In the genomic region with DNA sequence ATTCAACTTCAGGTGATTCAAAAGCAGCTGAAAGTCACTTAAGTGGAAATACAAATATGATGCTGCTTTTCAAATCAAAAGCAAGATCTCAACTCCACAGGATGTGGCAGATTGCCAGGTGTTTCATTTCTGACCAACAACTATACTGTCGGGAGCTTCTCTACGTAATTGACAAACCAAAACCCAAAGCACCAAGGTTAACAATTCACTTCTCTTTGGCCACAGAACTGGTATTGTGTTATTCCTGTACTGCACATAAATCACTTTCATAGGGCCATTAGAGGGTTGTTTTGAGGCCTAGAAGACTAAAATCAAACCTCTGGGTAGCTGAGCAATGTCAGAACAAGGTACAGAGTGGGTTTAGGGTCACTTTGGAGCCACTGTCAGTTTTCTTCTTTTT, we compare ENCODE assay signal across 8 cellular contexts.
DNase-seq lines count a peak whose midpoint lies in the region; ATAC-seq and TF ChIP-seq lines count a peak whose summit lies in the region.

No MANE protein-coding gene starts in this region.

- H3K79me2 ChIP-seq in trophoblast cell (ENCODE audit: control insufficient read depth, insufficient read depth, low read length, poor library complexity): no peaks in the 10 kb centered on the region

- no peak overlapping the region for H2AFZ ChIP-seq in trophoblast cell (ENCODE audit: insufficient read depth, low read length, poor library complexity)

- H3K27ac Mint-ChIP-seq in activated CD4-positive, alpha-beta T cell treated with anti-CD3 and anti-CD28 coated beads for 36 hours: no peak overlapping the region
- no peak overlapping the region for H3K27ac Mint-ChIP-seq in nephron progenitor cell

- H3K36me3 ChIP-seq in trophoblast cell (ENCODE audit: control insufficient read depth in 1 of 2, insufficient read depth in 2 of 2, low read length in 2 of 2): no peaks in the 10 kb centered on the region

- no CpG with 5 or more reads among the region's 2 CpGs for WGBS in trophoblast cell (ENCODE audit: extremely low coverage, insufficient coverage, insufficient read length)

- no peak overlapping the region for H3K23ac ChIP-seq in trophoblast cell (ENCODE audit: low read length)

- no peak overlapping the region for H2BK120ac ChIP-seq in trophoblast cell (ENCODE audit: insufficient read depth, low read length, poor library complexity)

- peaks cover 2% of the 10 kb centered on the region for H3K79me1 ChIP-seq in trophoblast cell (ENCODE audit: low read length)

- no peak overlapping the region for H4K91ac ChIP-seq in trophoblast cell (ENCODE audit: low read depth, low read length)

- H3K4me3 Mint-ChIP-seq in activated CD4-positive, alpha-beta T cell treated with anti-CD3 and anti-CD28 coated beads for 36 hours: no peak overlapping the region
- no peak overlapping the region for H3K4me3 Mint-ChIP-seq in nephron progenitor cell

- H3K36me3 Mint-ChIP-seq in activated CD4-positive, alpha-beta T cell treated with anti-CD3 and anti-CD28 coated beads for 36 hours (ENCODE audit: low read depth): no peaks in the 10 kb centered on the region
- H3K36me3 Mint-ChIP-seq in nephron progenitor cell (ENCODE audit: low read depth): no peaks in the 10 kb centered on the region

- H4K12ac ChIP-seq in trophoblast cell (ENCODE audit: low read depth, low read length): no peak overlapping the region

- peaks cover 2% of the 10 kb centered on the region for H3K27me3 Mint-ChIP-seq in activated CD4-positive, alpha-beta T cell treated with anti-CD3 and anti-CD28 coated beads for 36 hours
- H3K27me3 Mint-ChIP-seq in nephron progenitor cell (ENCODE audit: low read depth, poor library complexity): no peaks in the 10 kb centered on the region

- peak overlapping the region; percentile 30 for H3K4me2 ChIP-seq in trophoblast cell (ENCODE audit: low read length)

- H3K9ac ChIP-seq in trophoblast cell (ENCODE audit: low read length): no peak overlapping the region

- intact Hi-C loops in activated CD4-positive, alpha-beta T cell treated with anti-CD3 and anti-CD28 coated beads for 36 hours (cut with DNase I, micrococcal nuclease): no loop called here

- H3K9me3 ChIP-seq in trophoblast cell (ENCODE audit: insufficient read depth, low read depth, low read length): no peaks in the 10 kb centered on the region

- POLR2A ChIA-PET in activated CD4-positive, alpha-beta T cell treated with anti-CD3 and anti-CD28 coated beads for 36 hours (lab: Charles Lee): no interaction called here

- no peak overlapping the region for H3K4me3 ChIP-seq in trophoblast cell (ENCODE audit: low read depth, low read length)

- no peak overlapping the region for H3K14ac ChIP-seq in trophoblast cell (ENCODE audit: low read length)

- in situ Hi-C loops in KBM-7 (cut with MboI; ENCODE audit: low pct_unique_long_range_greater_than_20kb, low sequenced_read_pairs): no loop called here

- no peak overlapping the region for H2AK5ac ChIP-seq in trophoblast cell (ENCODE audit: low read length)

- no peak overlapping the region for H3K4ac ChIP-seq in trophoblast cell (ENCODE audit: low read depth, low read length)

- no peak overlapping the region for H3K18ac ChIP-seq in trophoblast cell (ENCODE audit: low read length)

- H2BK5ac ChIP-seq in trophoblast cell (ENCODE audit: low read depth, low read length, poor library complexity): no peak overlapping the region

- H2BK12ac ChIP-seq in trophoblast cell (ENCODE audit: low read length): no peak overlapping the region

- no peak for TF ChIP-seq CTCF in nephron progenitor cell (IDR thresholded peaks at IDR 0.05)

- DNase-seq in activated CD4-positive, alpha-beta T cell treated with anti-CD3 and anti-CD28 coated beads for 36 hours: peak; percentile 23
- no peak for DNase-seq in activated CD4-positive, alpha-beta T cell treated with anti-CD3 and anti-CD28 coated beads, Interleukin-2, amount 50 U/mL, for 4 hours
- DNase-seq in NCI-H510A (lab: John Stamatoyannopoulos, UW): peak; percentile 80
- DNase-seq in trophoblast cell: no peak
- DNase-seq in nephron progenitor cell: no peak
- DNase-seq in A172 (ENCODE audit: low spot score): no peak
- DNase-seq in KBM-7: no peak

- no peaks in the 10 kb centered on the region for H3K27me3 ChIP-seq in trophoblast cell (ENCODE audit: insufficient read depth, low read length)

- peaks cover 2% of the 10 kb centered on the region for H3K9me3 Mint-ChIP-seq in activated CD4-positive, alpha-beta T cell treated with anti-CD3 and anti-CD28 coated beads for 36 hours (ENCODE audit: low read depth)
- H3K9me3 Mint-ChIP-seq in nephron progenitor cell: peaks cover 6% of the 10 kb centered on the region

- no peaks in the 10 kb centered on the region for H3K4me1 Mint-ChIP-seq in activated CD4-positive, alpha-beta T cell treated with anti-CD3 and anti-CD28 coated beads for 36 hours
- H3K4me1 Mint-ChIP-seq in nephron progenitor cell: no peaks in the 10 kb centered on the region

- peaks cover 0 to 4% of the 10 kb centered on the region in 2 experiments for H3K4me1 ChIP-seq in trophoblast cell (ENCODE audit: control insufficient read depth in 1 of 2, insufficient read depth in 2 of 2, low read length in 2 of 2)

- ATAC-seq in activated CD4-positive, alpha-beta T cell treated with anti-CD3 and anti-CD28 coated beads for 36 hours: peak; percentile 19
- ATAC-seq in HG03097 (IDR thresholded peaks at IDR 0.05; ENCODE audit: low FRiP score, unreplicated experiment): peak; percentile 100

- no peak overlapping the region for H4K8ac ChIP-seq in trophoblast cell (ENCODE audit: low read depth, low read length)

- CTCF ChIA-PET in activated CD4-positive, alpha-beta T cell treated with anti-CD3 and anti-CD28 coated beads for 36 hours (lab: Charles Lee): interaction anchor here (0.6 kb wide), 1 partner anchor 357 kb away, joined by 3 read pairs; no protein-coding TSS in a partner anchor

- H3K27ac ChIP-seq in trophoblast cell (ENCODE audit: low read depth, low read length): no peak overlapping the region

Comparison
In these comparisons a context has a peak if more than half of its experiments do, and no peak if none do; other contexts are left out.
1. DNase-seq: peak in activated CD4-positive, alpha-beta T cell treated with anti-CD3 and anti-CD28 coated beads for 36 hours (single experiment) and NCI-H510A (single experiment); none in activated CD4-positive, alpha-beta T cell treated with anti-CD3 and anti-CD28 coated beads, Interleukin-2, amount 50 U/mL, for 4 hours (0 of 2), trophoblast cell (0 of 2), nephron progenitor cell (single experiment), A172 (single experiment) and KBM-7 (single experiment).